5 cellular contexts compared by ENCODE assay signal in the genomic region with DNA sequence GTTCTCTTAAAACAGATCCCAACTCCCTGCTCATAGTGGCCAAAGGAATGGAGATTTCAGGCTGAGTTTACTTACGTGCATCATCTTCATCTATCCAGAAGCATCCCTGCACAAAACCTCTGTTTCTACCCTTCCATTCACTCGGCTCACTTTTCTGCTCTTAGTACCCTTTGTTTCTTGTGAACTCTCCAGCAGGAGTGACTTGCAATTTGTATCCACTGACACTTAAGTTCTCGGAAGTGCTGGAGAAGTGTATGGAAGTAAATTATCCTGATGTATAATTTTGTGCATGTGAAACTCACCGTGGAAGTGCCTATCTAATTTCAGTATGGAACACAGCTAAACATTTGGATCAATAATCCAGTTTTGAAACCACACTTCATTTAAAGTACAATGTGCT. TPM values are rescaled to one million over a fixed set of nuclear protein-coding genes. Genes with fewer than 3 reads are reported as not detected.
"Had no signal": no experiment of that assay in that cellular context is flagged by ENCODE, and none has a peak within 500 bp of the region (broad histone marks: within the 10 kb centered on the region; RNA-seq: fewer than 3 reads in every experiment).

No MANE protein-coding gene starts in this region.

RNA-seq across cellular contexts. Expression of gene CCT8L2, which starts 7.0 kb away (rescaled TPM):
- total RNA-seq: GM23338, H1, H9, HT-29, IMR-90 had no signal
- polyA plus RNA-seq: GM23338, H1, IMR-90 had no signal
